Comparison of ENCODE assay signal across 8 cellular contexts in the genomic region with DNA sequence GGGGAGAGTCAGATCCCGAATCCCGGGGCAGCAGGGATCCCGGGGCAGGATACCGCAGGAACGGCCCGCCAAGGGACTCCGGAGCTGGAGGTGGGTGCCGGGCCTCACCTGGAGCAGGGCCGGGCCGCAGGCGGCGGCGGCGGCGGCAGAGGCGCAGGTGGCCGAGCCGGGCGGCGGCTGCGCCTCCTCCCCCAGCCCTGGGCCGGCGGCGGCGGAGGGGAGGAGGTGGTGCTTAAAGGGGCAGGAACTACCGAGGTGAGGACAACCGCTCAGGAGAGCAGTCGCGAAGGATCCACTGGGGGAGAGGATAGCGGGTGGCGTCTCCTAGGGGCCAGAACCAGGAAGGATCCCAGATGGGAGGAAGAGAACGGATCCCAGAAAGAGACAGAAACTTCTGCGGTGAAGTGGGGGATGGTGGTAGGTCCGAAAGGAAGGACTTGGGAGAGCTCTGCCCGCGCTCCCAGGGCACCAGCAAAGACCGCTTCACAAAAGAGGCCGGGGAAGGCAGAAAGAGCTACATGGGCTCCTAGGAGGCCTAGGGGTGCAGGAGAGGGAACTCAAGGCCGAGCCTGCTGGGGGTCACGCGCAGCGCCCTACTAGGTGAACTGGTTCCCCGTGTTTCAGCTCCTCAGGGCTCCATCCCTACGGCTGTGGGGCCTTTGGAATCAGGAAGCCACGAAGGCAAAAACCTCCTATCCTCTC. TPM values are rescaled to one million over a fixed set of nuclear protein-coding genes. Genes with fewer than 3 reads are reported as not detected.
DNase-seq lines count a peak whose midpoint lies in the region; ATAC-seq and TF ChIP-seq lines count a peak whose summit lies in the region.

No MANE protein-coding gene starts in this region.

- no peaks in the 10 kb centered on the region for H3K9me3 Mint-ChIP-seq in CD8-positive, alpha-beta memory T cell
- H3K9me3 Mint-ChIP-seq in nephron: no peaks in the 10 kb centered on the region

- POLR2A ChIA-PET in CD8-positive, alpha-beta memory T cell (lab: Charles Lee): interaction anchor here (0.8 to 3.8 kb wide), 10 partner anchors 9 to 114 kb away, joined by 3 to 54 read pairs (median 5); a partner anchor contains a TSS
- POLR2A ChIA-PET in RWPE1 (lab: Yijun Ruan, JAX; ENCODE audit: low non-redundant PET): no interaction called here

- no peaks in the 10 kb centered on the region for H3K27me3 ChIP-seq in CD8-positive, alpha-beta memory T cell (ENCODE audit: insufficient read depth, low read length, poor library complexity, severe bottlenecking)
- no peaks in the 10 kb centered on the region for H3K27me3 ChIP-seq in transverse colon

- CTCF ChIA-PET in CD8-positive, alpha-beta memory T cell (lab: Charles Lee): interaction anchor here (0.5 to 5.7 kb wide), 9 partner anchors 8 to 121 kb away, joined by 3 to 50 read pairs (median 7); a partner anchor contains a TSS
- CTCF ChIA-PET in RWPE1 (lab: Yijun Ruan, JAX): interaction anchor here (1.4 to 1.6 kb wide), 2 partner anchors 12 to 14 kb away, joined by 10 to 11 read pairs; no protein-coding TSS in a partner anchor

- H3K27ac ChIP-seq in CD8-positive, alpha-beta memory T cell (ENCODE audit: low read depth, low read length): peak overlapping the region; percentile 89
- peak overlapping the region; percentile 95 for H3K27ac ChIP-seq in RWPE1
- H3K27ac ChIP-seq in transverse colon: peak overlapping the region; percentile 95 to 99 (median 96)

- peak; percentile 35 for ATAC-seq in GM21390 (IDR thresholded peaks at IDR 0.05; ENCODE audit: unreplicated experiment)

- no peaks in the 10 kb centered on the region for H3K27me3 Mint-ChIP-seq in CD8-positive, alpha-beta memory T cell
- H3K27me3 Mint-ChIP-seq in nephron (ENCODE audit: low read depth): no peaks in the 10 kb centered on the region

- WGBS in transverse colon (ENCODE audit: low coverage in 1 of 2), 2 donors: 0 to 2% methylated on average over 3 to 30 of the region's 45 CpGs

- H3K36me3 Mint-ChIP-seq in CD8-positive, alpha-beta memory T cell: peaks cover 3 to 50% (median 18%) of the 10 kb centered on the region in 3 donors
- peaks cover 31% of the 10 kb centered on the region for H3K36me3 Mint-ChIP-seq in nephron (ENCODE audit: low read depth)

- peaks cover 23% of the 10 kb centered on the region for H3K36me3 ChIP-seq in CD8-positive, alpha-beta memory T cell (ENCODE audit: insufficient read depth, low read length)
- H3K36me3 ChIP-seq in transverse colon: peaks cover 0 to 26% (median 14%) of the 10 kb centered on the region in 4 donors

- TF ChIP-seq EP300 in transverse colon (IDR thresholded peaks at IDR 0.05; ENCODE audit: low read depth): no peak

- DNase-seq in CD8-positive, alpha-beta memory T cell: peak; percentile 59 to 79 (median 63)
- peak; percentile 94 for DNase-seq in LoVo (ENCODE audit: low spot score)
- DNase-seq in RWPE1 (ENCODE audit: low spot score): peak; percentile 93
- peak; percentile 49 for DNase-seq in activated gamma-delta T cell treated with anti-CD3 and anti-CD28 coated beads, Interleukin-2, amount 50 U/mL, for 16 hours (ENCODE audit: low read depth)
- peak; percentile 91 for DNase-seq in fibroblast of villous mesenchyme (ENCODE audit: low read depth)
- peak; percentile 91 for DNase-seq in transverse colon

- H3K27ac Mint-ChIP-seq in CD8-positive, alpha-beta memory T cell: peak overlapping the region; percentile 94 to 100 (median 98)
- peak overlapping the region; percentile 95 to 98 (median 98) for H3K27ac Mint-ChIP-seq in nephron

- TF ChIP-seq CTCF in RWPE1 (conservative IDR thresholded peaks at IDR 0.05; ENCODE audit: low read depth) (peak; percentile 80), fibroblast of villous mesenchyme (IDR thresholded peaks at IDR 0.05; ENCODE audit: insufficient read depth, low read depth, low read length) (peak; percentile 68), nephron (IDR thresholded peaks at IDR 0.05; ENCODE audit: unreplicated experiment in 3 of 3) (peak; percentile 37 to 46 (median 45)), transverse colon (IDR thresholded peaks at IDR 0.05) (peak; percentile 14 to 66 (median 47))

- in situ Hi-C loops in transverse colon (cut with MboI; ENCODE audit: low pct_ligation_motif_present in 1 of 4, low pct_unique_long_range_greater_than_20kb in 1 of 4, low sequenced_read_pairs in 3 of 4): no loop called here

- TF ChIP-seq POLR2A in transverse colon (IDR thresholded peaks at IDR 0.05): peak; percentile 90

- H3K4me3 ChIP-seq in CD8-positive, alpha-beta memory T cell (ENCODE audit: low read length): peak overlapping the region; percentile 91
- peak overlapping the region; percentile 85 for H3K4me3 ChIP-seq in fibroblast of villous mesenchyme (ENCODE audit: low read depth, low read length)
- peak overlapping the region; percentile 76 to 96 (median 87) for H3K4me3 ChIP-seq in transverse colon

- no peaks in the 10 kb centered on the region for H3K9me3 ChIP-seq in CD8-positive, alpha-beta memory T cell (ENCODE audit: low read length)
- H3K9me3 ChIP-seq in transverse colon: no peaks in the 10 kb centered on the region

- peaks cover 66% of the 10 kb centered on the region for H3K4me1 ChIP-seq in CD8-positive, alpha-beta memory T cell (ENCODE audit: insufficient read depth, low read length)
- H3K4me1 ChIP-seq in transverse colon: peaks cover 38 to 67% (median 53%) of the 10 kb centered on the region in 4 donors

- H3K4me1 Mint-ChIP-seq in CD8-positive, alpha-beta memory T cell: peaks cover 70 to 77% (median 76%) of the 10 kb centered on the region in 3 donors
- peaks cover 62% of the 10 kb centered on the region for H3K4me1 Mint-ChIP-seq in nephron

- intact Hi-C loops in transverse colon (cut with DNase I; ENCODE audit: low total_unique reads): loop anchor here (2.0 to 10.0 kb wide), 2 partner anchors 90 to 114 kb away; a partner anchor contains a TSS

- H3K4me3 Mint-ChIP-seq in CD8-positive, alpha-beta memory T cell: peak overlapping the region; percentile 91 to 99 (median 94)
- H3K4me3 Mint-ChIP-seq in nephron: peak overlapping the region; percentile 88 to 99 (median 96)

RNA-seq across cellular contexts. Expression of a gene that starts 4.9 kb away (rescaled TPM):
- total RNA-seq in CD8-positive, alpha-beta memory T cell: 10 to 100 TPM; 87.3 to 89.1 TPM
- polyA plus RNA-seq in CD8-positive, alpha-beta memory T cell: 36.4 TPM
- total RNA-seq in fibroblast of villous mesenchyme (44.8 and 57.9 TPM in 2 replicates), transverse colon (100 to 1,000 TPM; 108 to 261 (median 124) TPM)

RNA-seq across cellular contexts. Expression of a gene that starts 10.8 kb away (rescaled TPM):
- 100 to 1,000 TPM; 925 to 960 TPM for total RNA-seq in CD8-positive, alpha-beta memory T cell
- polyA plus RNA-seq in CD8-positive, alpha-beta memory T cell: 828 TPM
- total RNA-seq in fibroblast of villous mesenchyme (339 and 449 TPM in 2 replicates), transverse colon (1,000 to 10,000 TPM in 1 of 4 donors, 100 to 1,000 TPM in 3; 442 to 1,000 (median 608) TPM)

RNA-seq across cellular contexts. Expression of a gene that starts 53.1 kb away (rescaled TPM):
- total RNA-seq in CD8-positive, alpha-beta memory T cell: 100 to 1,000 TPM; 431 to 437 TPM
- 242 TPM for polyA plus RNA-seq in CD8-positive, alpha-beta memory T cell
- total RNA-seq in fibroblast of villous mesenchyme (62.5 and 96.7 TPM in 2 replicates), transverse colon (100 to 1,000 TPM in 2 of 4 donors, 10 to 100 TPM in 2; 40.4 to 168 (median 102) TPM)

Comparison
In these comparisons a context has a peak if more than half of its experiments do, and no peak if none do; other contexts are left out.
1. Peak in every context shown above with its lines: DNase-seq, ATAC-seq, H3K4me3 ChIP-seq and H3K27ac ChIP-seq.